ENCODE assay signal across 30 cellular contexts in the genomic region with DNA sequence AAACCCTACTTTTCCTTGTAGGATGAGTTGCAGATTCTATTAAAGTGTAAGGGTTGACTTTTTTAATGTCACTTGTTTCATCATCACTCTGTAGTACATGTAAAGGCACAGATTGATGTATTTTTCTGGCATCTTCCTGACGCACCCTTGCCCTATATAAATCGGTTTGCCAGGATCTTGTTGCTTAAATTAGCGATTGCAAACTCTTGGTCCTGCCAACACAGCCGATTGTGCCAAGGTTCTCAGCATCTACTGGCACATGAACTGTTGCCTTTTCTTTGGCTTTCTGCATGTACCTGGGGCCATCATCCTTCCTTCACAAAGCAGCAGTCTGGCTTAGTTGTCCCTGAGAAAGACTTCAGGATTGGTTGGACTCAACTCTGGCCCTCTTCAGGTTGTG. TPM values are rescaled to one million over a fixed set of nuclear protein-coding genes. Genes with fewer than 3 reads are reported as not detected.
DNase-seq lines count a peak whose midpoint lies in the region; ATAC-seq and TF ChIP-seq lines count a peak whose summit lies in the region.
"Had no signal": no experiment of that assay in that cellular context is flagged by ENCODE, and none has a peak within 500 bp of the region (broad histone marks: within the 10 kb centered on the region; RNA-seq: fewer than 3 reads in every experiment).

No MANE protein-coding gene starts in this region.

- H3K27ac ChIP-seq in right cardiac atrium (ENCODE audit: low read length): peak overlapping the region; percentile 94
- H3K27ac ChIP-seq in skeletal muscle tissue (ENCODE audit: low read depth, low read length): no peak overlapping the region
- H3K27ac ChIP-seq: BLaER1 treated with 17β-estradiol and CSF1 and Interleukin-3, amounts not matched to agents 10 nM and 100 nM; cardiac muscle cell; ovary; Peyer's patch; thyroid gland had no signal

- H3K9ac ChIP-seq in skeletal muscle tissue (ENCODE audit: low read depth in 1 of 3, low read length in 3 of 3): no peak overlapping the region
- H3K9ac ChIP-seq: BLaER1 treated with 17β-estradiol and CSF1 and Interleukin-3, amounts not matched to agents 10 nM and 100 nM had no signal

- no peaks in the 10 kb centered on the region for H3K36me3 ChIP-seq in MG63
- no peaks in the 10 kb centered on the region for H3K36me3 ChIP-seq in skeletal muscle tissue (ENCODE audit: control insufficient read depth in 3 of 3, insufficient read depth in 3 of 3, low read length in 3 of 3)
- H3K36me3 ChIP-seq in mucosa of descending colon (ENCODE audit: low read depth): no peaks in the 10 kb centered on the region
- H3K36me3 ChIP-seq: BLaER1 treated with 17β-estradiol and CSF1 and Interleukin-3, amounts not matched to agents 10 nM and 100 nM; cardiac muscle cell; ovary; Peyer's patch; thyroid gland had no signal

- H3K27me3 ChIP-seq in MG63: no peaks in the 10 kb centered on the region
- H3K27me3 ChIP-seq in right cardiac atrium (ENCODE audit: control insufficient read depth, insufficient read depth): no peaks in the 10 kb centered on the region
- H3K27me3 ChIP-seq in skeletal muscle tissue (ENCODE audit: control insufficient read depth in 3 of 3, insufficient read depth in 3 of 3, low read length in 3 of 3): no peaks in the 10 kb centered on the region
- H3K27me3 ChIP-seq: BLaER1 treated with 17β-estradiol and CSF1 and Interleukin-3, amounts not matched to agents 10 nM and 100 nM; cardiac muscle cell; ovary; Peyer's patch; thyroid gland had no signal

- intact Hi-C loops in right cardiac atrium (cut with DNase I) (no loop called here), mucosa of descending colon (cut with DNase I, micrococcal nuclease) (no loop called here)

- ATAC-seq in right cardiac atrium (peak; percentile 65 to 70), mucosa of descending colon (no peak)
- ATAC-seq: activated CD4-positive, alpha-beta T cell treated with anti-CD3 and anti-CD28 coated beads for 36 hours; effector memory CD8-positive, alpha-beta T cell; GM12878; stimulated activated naive CD8-positive, alpha-beta T cell treated with anti-CD3 and anti-CD28 coated beads, Interleukin-15, amount 100 ng/mL, for 72 hours had no signal

- H3K9me3 ChIP-seq in MG63 (no peaks in the 10 kb centered on the region; the same call in 1 of the 2 replicates), right cardiac atrium (ENCODE audit: control insufficient read depth, low read length) (no peaks in the 10 kb centered on the region), skeletal muscle tissue (ENCODE audit: control insufficient read depth in 3 of 3, low read length in 3 of 3) (no peaks in the 10 kb centered on the region), mucosa of descending colon (peaks cover 5% of the 10 kb centered on the region)
- H3K9me3 ChIP-seq: ovary, Peyer's patch, thyroid gland had no signal

- no peak for TF ChIP-seq CTCF in mucosa of descending colon (IDR thresholded peaks at IDR 0.05)

- no peaks in the 10 kb centered on the region for H3K4me1 ChIP-seq in right cardiac atrium (ENCODE audit: control insufficient read depth, insufficient read depth, low read length)
- H3K4me1 ChIP-seq in skeletal muscle tissue (ENCODE audit: control insufficient read depth in 3 of 3, insufficient read depth in 3 of 3, low read length in 3 of 3): peaks cover 4 to 16% (median 9%) of the 10 kb centered on the region in 3 donors
- H3K4me1 ChIP-seq in mucosa of descending colon (ENCODE audit: low read depth): no peaks in the 10 kb centered on the region
- H3K4me1 ChIP-seq: Peyer's patch, thyroid gland had no signal

- H3K4me3 ChIP-seq in MG63 (no peak overlapping the region), right cardiac atrium (ENCODE audit: low read length) (no peak overlapping the region), skeletal muscle tissue (ENCODE audit: low read length in 3 of 3) (peak overlapping the region in 2 of 3 donors; percentile 2 to 45), mucosa of descending colon (no peak overlapping the region)
- H3K4me3 ChIP-seq: BLaER1 treated with 17β-estradiol and CSF1 and Interleukin-3, amounts not matched to agents 10 nM and 100 nM; cardiac muscle cell; GM12878; lung; ovary; Peyer's patch; thyroid gland had no signal

- 58% methylated on average over 4 of the region's 4 CpGs for WGBS in right cardiac atrium

- peak; percentile 59 for DNase-seq in MG63
- DNase-seq in cerebellar cortex (ENCODE audit: low spot score): peak; percentile 93
- peak in 2 of 3 donors; percentile 47 to 59 for DNase-seq in right cardiac atrium
- DNase-seq in GM19240 (ENCODE audit: insufficient read length, low spot score): no peak
- DNase-seq in mucosa of descending colon: no peak
- no peak for DNase-seq in mucosa of gallbladder (ENCODE audit: low spot score)
- DNase-seq in activated CD4-positive, alpha-beta T cell treated with anti-CD3 and anti-CD28 coated beads for 48 hours: no peak
- DNase-seq: activated CD4-positive, alpha-beta T cell treated with anti-CD3 and anti-CD28 coated beads for 36 hours; DMS153; effector memory CD8-positive, alpha-beta T cell; KG1; kidney; NCI-H1417; NCI-H2029 treated with DMSO at 0.1 percent for 48 hours; NCI-H226; NCI-H82; nephron progenitor cell; ovary; Peyer's patch; retina; SIG-M5; stimulated activated CD8-positive, alpha-beta memory T cell treated with anti-CD3 and anti-CD28 coated beads, Interleukin-4, amount 100 ng/mL, for 48 hours; stimulated activated naive CD8-positive, alpha-beta T cell treated with anti-CD3 and anti-CD28 coated beads, Interleukin-15, amount 100 ng/mL, for 72 hours; SW 1271; thyroid gland had no signal

RNA-seq across cellular contexts. Expression of gene LIN7C, which starts 7.5 kb away (rescaled TPM):
- 18.0 and 33.0 TPM in 2 replicates for total RNA-seq in MG63 (2014; rRNA removed; shearing (Covaris generic); ENCODE audit: low replicate concordance)
- total RNA-seq in right cardiac atrium: 10 to 100 TPM; 18.0 to 25.2 (median 19.8) TPM
- polyA plus RNA-seq in right cardiac atrium: 7.6 TPM
- 29.7 TPM for total RNA-seq in skeletal muscle tissue
- 10 to 100 TPM; 37.8 to 41.2 (median 40.5) TPM for total RNA-seq in mucosa of descending colon
- total RNA-seq in mucosa of gallbladder: 34.1 TPM

RNA-seq across cellular contexts. Expression of gene LGR4, which starts 41.5 kb away (rescaled TPM):
- total RNA-seq in MG63 (2014; rRNA removed; shearing (Covaris generic); ENCODE audit: low replicate concordance): 3.9 and 7.7 TPM in 2 replicates
- 10 to 100 TPM; 41.0 to 50.6 (median 42.9) TPM for total RNA-seq in right cardiac atrium
- polyA plus RNA-seq in right cardiac atrium: 16.0 TPM
- 43.8 TPM for total RNA-seq in skeletal muscle tissue
- 100 to 1,000 TPM in 2 of 3 donors, 10 to 100 TPM in 1; 81.9 to 185 (median 104) TPM for total RNA-seq in mucosa of descending colon
- total RNA-seq in mucosa of gallbladder: 47.6 TPM

Comparison
In these comparisons a context has a peak if more than half of its experiments do, and no peak if none do; other contexts are left out.
1. DNase-seq: peak in MG63 (single experiment), cerebellar cortex (single experiment) and right cardiac atrium (2 of 3); none in GM19240 (single experiment), mucosa of descending colon (0 of 3), mucosa of gallbladder (single experiment) and activated CD4-positive, alpha-beta T cell treated with anti-CD3 and anti-CD28 coated beads for 48 hours (single experiment).
2. H3K4me3 ChIP-seq: peak in skeletal muscle tissue (2 of 3); none in MG63 (single experiment), right cardiac atrium (single experiment) and mucosa of descending colon (single experiment).